8 cellular contexts compared by ENCODE assay signal in the genomic region with DNA sequence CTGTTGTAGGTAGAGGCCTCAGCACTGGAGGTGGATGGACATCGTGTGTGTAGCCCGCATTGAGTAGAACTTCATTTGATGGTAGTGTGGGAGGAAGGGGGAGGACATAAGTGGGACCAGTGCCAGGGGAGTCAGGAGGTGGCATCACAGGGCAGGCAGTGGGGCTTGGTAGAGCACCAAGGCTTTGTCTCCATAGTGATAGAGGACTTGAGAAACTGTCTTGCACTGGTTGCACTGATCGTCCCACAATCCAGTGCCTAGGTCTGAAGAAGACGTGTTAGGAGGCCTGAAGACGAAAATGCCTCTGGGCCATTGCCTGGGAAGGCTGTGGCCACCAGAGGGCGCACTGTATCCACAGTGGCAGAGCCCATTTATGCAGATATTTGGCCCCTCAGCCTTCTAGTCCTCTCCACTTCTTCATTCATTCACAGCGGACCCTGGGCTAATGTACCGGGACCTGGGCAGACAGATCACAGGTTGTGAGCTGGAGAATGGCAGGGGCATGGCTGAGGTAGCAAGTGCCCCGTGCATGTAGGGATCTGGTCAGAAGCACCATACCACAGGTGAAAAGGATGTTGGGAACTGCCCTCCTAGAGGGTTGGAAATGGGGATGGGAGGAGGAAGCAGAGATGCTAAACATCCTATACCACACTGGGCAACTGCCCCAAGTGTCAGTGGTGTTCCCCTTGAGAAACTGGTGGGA.
DNase-seq lines count a peak whose midpoint lies in the region; ATAC-seq and TF ChIP-seq lines count a peak whose summit lies in the region.

No MANE protein-coding gene starts in this region.

- H3K36me3 ChIP-seq in colonic mucosa (no peaks in the 10 kb centered on the region), liver (ENCODE audit: control insufficient read depth in 4 of 4, insufficient read depth in 3 of 4, low read depth in 1 of 4, low read length in 3 of 4) (peaks cover 0 to 5% (median 0%) of the 10 kb centered on the region in 4 donors)

- no peaks in the 10 kb centered on the region for H3K4me1 Mint-ChIP-seq in Calu3 (ENCODE audit: low read depth, unreplicated experiment)
- no peaks in the 10 kb centered on the region for H3K4me1 Mint-ChIP-seq in activated CD4-positive, alpha-beta T cell treated with anti-CD3 and anti-CD28 coated beads, Interleukin-2, amount 10 ng/mL, durations not matched to agents 7 days and 5 days

- peaks cover 8% of the 10 kb centered on the region for H3K36me3 Mint-ChIP-seq in Calu3 (ENCODE audit: insufficient read depth, unreplicated experiment)
- H3K36me3 Mint-ChIP-seq in activated CD4-positive, alpha-beta T cell treated with anti-CD3 and anti-CD28 coated beads, Interleukin-2, amount 10 ng/mL, durations not matched to agents 7 days and 5 days (ENCODE audit: low read depth): no peaks in the 10 kb centered on the region

- no peak overlapping the region for H3K27ac ChIP-seq in colonic mucosa
- H3K27ac ChIP-seq in liver (ENCODE audit: low read depth in 1 of 2, low read length in 2 of 2): no peak overlapping the region

- TF ChIP-seq CTCF in Calu3 (IDR thresholded peaks at IDR 0.05; ENCODE audit: unreplicated experiment): peak; percentile 95
- peak; percentile 100 for TF ChIP-seq CTCF in colonic mucosa (IDR thresholded peaks at IDR 0.05)
- peak; percentile 98 for TF ChIP-seq CTCF in liver (IDR thresholded peaks at IDR 0.05; ENCODE audit: low read depth, low read length, missing input control)

- H3K9ac ChIP-seq in colonic mucosa (ENCODE audit: low read depth in 2 of 2, low read length in 2 of 2) (peak overlapping the region in 1 of 2 donors; percentile 1), liver (ENCODE audit: low read depth in 1 of 2, low read length in 2 of 2) (no peak overlapping the region)

- CTCF ChIA-PET in Calu3 (lab: Charles Lee): interaction anchor here (1.3 to 1.5 kb wide), 2 partner anchors 135 to 187 kb away, joined by 5 to 7 read pairs; no protein-coding TSS in a partner anchor
- CTCF ChIA-PET in activated CD4-positive, alpha-beta T cell treated with anti-CD3 and anti-CD28 coated beads, Interleukin-2, amount 10 ng/mL, durations not matched to agents 7 days and 5 days (lab: Charles Lee): interaction anchor here (1.0 to 5.0 kb wide), 6 partner anchors 12 to 187 kb away, joined by 3 to 19 read pairs (median 4); partner anchors contain the start of gene P3R3URF

- POLR2A ChIA-PET in activated CD4-positive, alpha-beta T cell treated with anti-CD3 and anti-CD28 coated beads, Interleukin-2, amount 10 ng/mL, durations not matched to agents 7 days and 5 days (lab: Charles Lee): no interaction called here

- no peaks in the 10 kb centered on the region for H3K27me3 Mint-ChIP-seq in Calu3 (ENCODE audit: unreplicated experiment)
- H3K27me3 Mint-ChIP-seq in activated CD4-positive, alpha-beta T cell treated with anti-CD3 and anti-CD28 coated beads, Interleukin-2, amount 10 ng/mL, durations not matched to agents 7 days and 5 days: no peaks in the 10 kb centered on the region

- peaks cover 4% of the 10 kb centered on the region for H3K4me1 ChIP-seq in colonic mucosa
- peaks cover 0 to 5% (median 2%) of the 10 kb centered on the region in 4 donors for H3K4me1 ChIP-seq in liver (ENCODE audit: control insufficient read depth in 4 of 4, insufficient read depth in 4 of 4, low read length in 3 of 4)

- H3K27me3 ChIP-seq in colonic mucosa (no peaks in the 10 kb centered on the region), liver (ENCODE audit: control insufficient read depth in 4 of 4, insufficient read depth in 4 of 4, low read length in 3 of 4) (no peaks in the 10 kb centered on the region)

- ATAC-seq in HG02678 (IDR thresholded peaks at IDR 0.05; ENCODE audit: unreplicated experiment): peak; percentile 67
- ATAC-seq in HG03039 (IDR thresholded peaks at IDR 0.05; ENCODE audit: unreplicated experiment): no peak

- WGBS in liver: 18% methylated on average over 9 of the region's 9 CpGs

- H3K4me3 ChIP-seq in colonic mucosa (no peak overlapping the region), liver (ENCODE audit: low read depth in 1 of 3, low read length in 3 of 3) (no peak overlapping the region)

- no peak overlapping the region for H3K4me3 Mint-ChIP-seq in Calu3 (ENCODE audit: low read depth, unreplicated experiment)
- H3K4me3 Mint-ChIP-seq in activated CD4-positive, alpha-beta T cell treated with anti-CD3 and anti-CD28 coated beads, Interleukin-2, amount 10 ng/mL, durations not matched to agents 7 days and 5 days: no peak overlapping the region

- H3K9me3 Mint-ChIP-seq in Calu3 (ENCODE audit: low read depth, unreplicated experiment): no peaks in the 10 kb centered on the region
- H3K9me3 Mint-ChIP-seq in activated CD4-positive, alpha-beta T cell treated with anti-CD3 and anti-CD28 coated beads, Interleukin-2, amount 10 ng/mL, durations not matched to agents 7 days and 5 days: no peaks in the 10 kb centered on the region

- H3K27ac Mint-ChIP-seq in Calu3 (ENCODE audit: unreplicated experiment): no peak overlapping the region
- H3K27ac Mint-ChIP-seq in activated CD4-positive, alpha-beta T cell treated with anti-CD3 and anti-CD28 coated beads, Interleukin-2, amount 10 ng/mL, durations not matched to agents 7 days and 5 days: no peak overlapping the region

- intact Hi-C loops in Calu3 (cut with micrococcal nuclease; ENCODE audit: unreplicated experiment) (loop anchor here (1.0 to 5.0 kb wide), 4 partner anchors 95 to 310 kb away; partner anchors contain the start of gene PIK3R3), colonic mucosa (cut with DNase I) (loop anchor here (1.0 kb wide), 2 partner anchors 143 to 186 kb away; no protein-coding TSS in a partner anchor)

- H3K9me3 ChIP-seq in colonic mucosa: no peaks in the 10 kb centered on the region
- no peaks in the 10 kb centered on the region for H3K9me3 ChIP-seq in liver (ENCODE audit: control insufficient read depth in 4 of 4, low read length in 3 of 4)

- TF ChIP-seq RAD21 in liver (IDR thresholded peaks at IDR 0.05): peak; percentile 99

- peak; percentile 90 for DNase-seq in Calu3
- DNase-seq in NCI-H526 (lab: John Stamatoyannopoulos, UW): peak; percentile 59 to 94
- DNase-seq in activated CD4-positive, alpha-beta T cell treated with anti-CD3 and anti-CD28 coated beads, Interleukin-2, amount 10 ng/mL, durations not matched to agents 7 days and 5 days: peak; percentile 86
- peak; percentile 89 for DNase-seq in colonic mucosa
- peak; percentile 59 to 86 (median 66) for DNase-seq in stimulated activated CD4-positive, alpha-beta T cell treated with anti-CD3 and anti-CD28 coated beads, TNF-alpha, amount 100 ng/mL, for 1 hour (ENCODE audit: low read depth in 3 of 3, low spot score in 1 of 3)

- BruUV-seq in Calu3 (replicated peaks; lab: Mats Ljungman, UMichigan): no TSS peak

TF ChIP-seq in liver, 16 proteins besides CTCF, POLR2A, EP300 and RAD21 (continues in another document):
- no peak for TF ChIP-seq FOXA2 (IDR thresholded peaks at IDR 0.05)
- TF ChIP-seq JUND (IDR thresholded peaks at IDR 0.05): no peak
- TF ChIP-seq, protein P1, sequence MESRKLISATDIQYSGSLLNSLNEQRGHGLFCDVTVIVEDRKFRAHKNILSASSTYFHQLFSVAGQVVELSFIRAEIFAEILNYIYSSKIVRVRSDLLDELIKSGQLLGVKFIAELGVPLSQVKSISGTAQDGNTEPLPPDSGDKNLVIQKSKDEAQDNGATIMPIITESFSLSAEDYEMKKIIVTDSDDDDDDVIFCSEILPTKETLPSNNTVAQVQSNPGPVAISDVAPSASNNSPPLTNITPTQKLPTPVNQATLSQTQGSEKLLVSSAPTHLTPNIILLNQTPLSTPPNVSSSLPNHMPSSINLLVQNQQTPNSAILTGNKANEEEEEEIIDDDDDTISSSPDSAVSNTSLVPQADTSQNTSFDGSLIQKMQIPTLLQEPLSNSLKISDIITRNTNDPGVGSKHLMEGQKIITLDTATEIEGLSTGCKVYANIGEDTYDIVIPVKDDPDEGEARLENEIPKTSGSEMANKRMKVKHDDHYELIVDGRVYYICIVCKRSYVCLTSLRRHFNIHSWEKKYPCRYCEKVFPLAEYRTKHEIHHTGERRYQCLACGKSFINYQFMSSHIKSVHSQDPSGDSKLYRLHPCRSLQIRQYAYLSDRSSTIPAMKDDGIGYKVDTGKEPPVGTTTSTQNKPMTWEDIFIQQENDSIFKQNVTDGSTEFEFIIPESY (IDR thresholded peaks at IDR 0.05): no peak
- TF ChIP-seq REST (IDR thresholded peaks at IDR 0.05): no peak
- TF ChIP-seq, protein P2, sequence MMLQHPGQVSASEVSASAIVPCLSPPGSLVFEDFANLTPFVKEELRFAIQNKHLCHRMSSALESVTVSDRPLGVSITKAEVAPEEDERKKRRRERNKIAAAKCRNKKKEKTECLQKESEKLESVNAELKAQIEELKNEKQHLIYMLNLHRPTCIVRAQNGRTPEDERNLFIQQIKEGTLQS (IDR thresholded peaks at IDR 0.05): no peak
- TF ChIP-seq TAF1 (conservative IDR thresholded peaks at IDR 0.05): no peak
- TF ChIP-seq SP1 (IDR thresholded peaks at IDR 0.05): no peak
- no peak for TF ChIP-seq RXRA (IDR thresholded peaks at IDR 0.05)
- no peak for TF ChIP-seq GABPA (IDR thresholded peaks at IDR 0.05 in 1 of 2, conservative IDR thresholded peaks at IDR 0.05 in 1 of 2)
- no peak for TF ChIP-seq NR2F2 (IDR thresholded peaks at IDR 0.05)
- no peak for TF ChIP-seq HNF4G (IDR thresholded peaks at IDR 0.05)
- TF ChIP-seq FOXA1 (IDR thresholded peaks at IDR 0.05): no peak
